Comparison of ENCODE assay signal across 1 cellular context in genomic region chr12:43292699-43293098, GRCh38.
TF ChIP-seq lines count a peak whose summit lies in the region.

No MANE protein-coding gene starts in this region.

TF ChIP-seq in endothelial cell of umbilical vein, 7 proteins besides CTCF, POLR2A, EP300 and RAD21 (continued from another document):
- TF ChIP-seq EZH2 (IDR thresholded peaks at IDR 0.05; ENCODE audit: borderline replicate concordance, low read depth, low read length, severe bottlenecking) = no peak
- TF ChIP-seq JUN (IDR thresholded peaks at IDR 0.05; ENCODE audit: borderline replicate concordance, insufficient read depth, insufficient read length, low read depth) = peak; percentile 90
- TF ChIP-seq MYC (IDR thresholded peaks at IDR 0.05; ENCODE audit: low read depth, low read length) = no peak
